ENCODE assay signal across 21 cellular contexts in the genomic region with DNA sequence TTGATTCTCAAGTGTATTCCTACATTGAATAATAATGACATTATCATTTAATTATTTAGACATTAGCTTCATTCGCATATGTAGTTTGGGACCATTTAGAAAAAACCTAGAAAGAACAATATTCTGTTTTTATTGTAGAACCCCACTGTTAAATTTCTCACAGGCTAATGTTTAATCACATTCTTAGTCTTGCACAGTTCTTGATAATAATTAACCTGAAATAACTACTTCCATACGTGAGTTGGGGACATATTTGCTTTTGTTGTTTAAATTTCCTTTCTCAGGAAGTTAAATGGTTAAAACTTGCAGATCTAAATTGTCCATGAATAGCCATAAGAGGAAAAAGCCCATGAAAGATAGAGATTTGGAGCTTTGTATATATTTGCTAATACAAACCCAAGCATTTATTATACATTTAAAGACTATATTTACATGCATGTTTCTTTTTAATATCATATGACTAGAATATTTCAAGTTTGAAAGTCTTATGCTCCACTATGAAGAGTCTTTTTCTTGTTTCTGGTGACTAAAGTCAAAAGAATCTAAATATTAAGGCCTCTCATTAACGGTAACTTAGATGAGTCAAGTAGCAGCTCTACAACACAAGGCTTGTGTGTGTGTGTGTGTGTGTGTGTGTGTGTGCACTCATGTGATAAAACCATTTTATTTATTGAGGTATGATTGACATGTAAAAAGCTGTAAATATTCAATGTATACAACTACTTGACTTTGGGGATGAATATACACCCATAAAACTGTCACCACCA.
DNase-seq lines count a peak whose midpoint lies in the region; ATAC-seq, FAIRE-seq and TF ChIP-seq lines count a peak whose summit lies in the region.
"Had no signal": no experiment of that assay in that cellular context is flagged by ENCODE, and none has a peak within 500 bp of the region (broad histone marks: within the 10 kb centered on the region; RNA-seq: fewer than 3 reads in every experiment).

No MANE protein-coding gene starts in this region.

- H3K4me1 ChIP-seq in HepG2 (ENCODE audit: insufficient read depth, low read length), result no peaks in the 10 kb centered on the region
- H3K4me1 ChIP-seq in CD8-positive, alpha-beta T cell (ENCODE audit: insufficient read depth, low read length), result no peaks in the 10 kb centered on the region
- H3K4me1 ChIP-seq: BE2C had no signal

- intact Hi-C loops in HepG2 (cut with micrococcal nuclease; ENCODE audit: unreplicated experiment), result no loop called here
- intact Hi-C loops in CD8-positive, alpha-beta T cell (cut with DNase I, micrococcal nuclease), result no loop called here

- TF ChIP-seq EP300 in HepG2 (IDR thresholded peaks at IDR 0.05; ENCODE audit: low read depth in 2 of 2, low read length in 2 of 2) (no peak), HepG2 (CRISPR knock-in tag; IDR thresholded peaks at IDR 0.05; ENCODE audit: borderline replicate concordance) (no peak)

- no peak overlapping the region for H3K9ac ChIP-seq in HepG2 (ENCODE audit: insufficient read depth, low read depth, low read length)
- H3K9ac ChIP-seq: SK-N-SH had no signal

- H3K4me3 ChIP-seq in HepG2 (replicated peaks in 1 of 3; ENCODE audit: insufficient read depth in 1 of 3, low read depth in 2 of 3, low read length in 3 of 3), result no peak overlapping the region
- no peak overlapping the region for H3K4me3 ChIP-seq in CD8-positive, alpha-beta T cell (ENCODE audit: low read depth, low read length)
- H3K4me3 ChIP-seq: K562 had no signal

- no peak overlapping the region for H3K27ac ChIP-seq in HepG2 (ENCODE audit: extremely low read length, insufficient read depth, low read length)
- H3K27ac ChIP-seq in CD8-positive, alpha-beta T cell (ENCODE audit: low read depth, low read length), result no peak overlapping the region

- no peak for FAIRE-seq in HepG2 (lab: Jason Lieb, UNC)
- FAIRE-seq: K562 had no signal

- 44% methylated on average over 3 of the region's 3 CpGs for WGBS in HepG2 (ENCODE audit: low lambda C conversion rate)

- CTCF ChIA-PET in HepG2 (lab: Yijun Ruan, JAX; ENCODE audit: low intra/inter-chr PET ratio, low total read pairs), result no interaction called here
- CTCF ChIA-PET in CD8-positive, alpha-beta T cell (lab: Charles Lee), result no interaction called here

- H3K9me3 ChIP-seq in HepG2 (ENCODE audit: low read length), result peaks cover 61% of the 10 kb centered on the region
- H3K9me3 ChIP-seq in CD8-positive, alpha-beta T cell (ENCODE audit: low read length), result no peaks in the 10 kb centered on the region
- H3K9me3 ChIP-seq: BE2C, SK-N-SH had no signal

- no peaks in the 10 kb centered on the region for H4K20me1 ChIP-seq in HepG2 (ENCODE audit: insufficient read depth, low read length)

- no peak for TF ChIP-seq RAD21 in HepG2 (CRISPR knock-in tag; IDR thresholded peaks at IDR 0.05)

- BruUV-seq in HepG2 (replicated peaks; lab: Mats Ljungman, UMichigan), result no TSS peak

- H2AFZ ChIP-seq in HepG2 (ENCODE audit: low read length), result no peak overlapping the region

- in situ Hi-C loops in HepG2 (cut with HindIII; ENCODE audit: extremely low pct_ligation_motif_present, low pct_unique_long_range_greater_than_20kb), result no loop called here

- TF ChIP-seq CTCF in HepG2 (CRISPR knock-in tag; IDR thresholded peaks at IDR 0.05), result no peak
- no peak for TF ChIP-seq CTCF in CD8-positive, alpha-beta T cell (IDR thresholded peaks at IDR 0.05)

- H3K4me1 Mint-ChIP-seq in CD8-positive, alpha-beta T cell (ENCODE audit: low read depth), result no peaks in the 10 kb centered on the region
- H3K4me1 Mint-ChIP-seq: CD14-positive monocyte had no signal

- DNase-seq in M059J (ENCODE audit: low read depth) (peak; percentile 49), foreskin melanocyte (peak; percentile 25), HepG2 (ENCODE audit: low spot score) (no peak), SW 1271 (lab: John Stamatoyannopoulos, UW) (no peak)
- DNase-seq in CD8-positive, alpha-beta T cell, result no peak
- DNase-seq: BE2C, DMS53, HCEC 1CT, Kasumi-1, MV-4-11, NCI-H1105, NCI-H1436 treated with DMSO at 0.1 percent for 48 hours, NCI-H187 treated with DMSO at 0.1 percent for 48 hours, NCI-H2107, NCI-H524, NCI-H774, SK-N-SH had no signal

- no peaks in the 10 kb centered on the region for H3K36me3 ChIP-seq in HepG2 (replicated peaks in 1 of 2; ENCODE audit: control insufficient read depth in 1 of 2, insufficient read depth in 2 of 2, low read length in 2 of 2)
- H3K36me3 ChIP-seq in CD8-positive, alpha-beta T cell (ENCODE audit: insufficient read depth, low read length), result no peaks in the 10 kb centered on the region
- H3K36me3 ChIP-seq: BE2C had no signal

- H3K27ac Mint-ChIP-seq in CD8-positive, alpha-beta T cell, result no peak overlapping the region
- H3K27ac Mint-ChIP-seq: CD14-positive monocyte had no signal

- no peaks in the 10 kb centered on the region for H3K36me3 Mint-ChIP-seq in CD8-positive, alpha-beta T cell
- H3K36me3 Mint-ChIP-seq: CD14-positive monocyte had no signal

- no peak overlapping the region for H3K4me2 ChIP-seq in HepG2 (ENCODE audit: low read depth, low read length)
- H3K4me2 ChIP-seq: SK-N-SH had no signal

- no peak for TF ChIP-seq POLR2A in HepG2 (IDR thresholded peaks at IDR 0.05; ENCODE audit: insufficient read depth in 1 of 2, low read depth in 2 of 2, low read length in 2 of 2)

- H3K27me3 ChIP-seq in HepG2 (ENCODE audit: control insufficient read depth in 1 of 2, insufficient read depth in 2 of 2, low read length in 2 of 2), result no peaks in the 10 kb centered on the region
- H3K27me3 ChIP-seq in CD8-positive, alpha-beta T cell (ENCODE audit: insufficient read depth, low read length), result no peaks in the 10 kb centered on the region
- H3K27me3 ChIP-seq: BE2C had no signal

- ATAC-seq in HepG2, result no peak
- no peak for ATAC-seq in GM21515 (IDR thresholded peaks at IDR 0.05; ENCODE audit: unreplicated experiment)
- no peak for ATAC-seq in CD8-positive, alpha-beta T cell
- ATAC-seq in HG02885 (IDR thresholded peaks at IDR 0.05; ENCODE audit: poor library complexity, unreplicated experiment), result no peak
- ATAC-seq: K562 had no signal

- peaks cover 13% of the 10 kb centered on the region for H3K9me3 Mint-ChIP-seq in CD8-positive, alpha-beta T cell

- no peaks in the 10 kb centered on the region for H3K79me2 ChIP-seq in HepG2 (ENCODE audit: insufficient read depth, low read length)

- H3K27me3 Mint-ChIP-seq in CD8-positive, alpha-beta T cell (ENCODE audit: low read depth), result no peaks in the 10 kb centered on the region

- H3K4me3 Mint-ChIP-seq in CD8-positive, alpha-beta T cell, result no peak overlapping the region
- H3K4me3 Mint-ChIP-seq: CD14-positive monocyte had no signal

- POLR2A ChIA-PET in HepG2 (lab: Yijun Ruan, JAX), result no interaction called here
- POLR2A ChIA-PET in CD8-positive, alpha-beta T cell (lab: Charles Lee), result interaction anchor here (0.7 kb wide), 1 partner anchor 307 kb away, joined by 3 read pairs; no protein-coding TSS in a partner anchor

TF ChIP-seq in HepG2, 621 proteins besides CTCF, POLR2A, EP300 and RAD21:
- TF ChIP-seq ZNF652 (CRISPR knock-in tag; IDR thresholded peaks at IDR 0.05; ENCODE audit: borderline replicate concordance, low read depth) (0 out of 2 replicates have a peak, but pooled peaks have one; percentile 20), ZNF496 (CRISPR knock-in tag; IDR thresholded peaks at IDR 0.05; ENCODE audit: insufficient replicate concordance) (no peak)

Comparison
In these comparisons a context has a peak if more than half of its experiments do, and no peak if none do; other contexts are left out.
1. DNase-seq: peak in M059J (single experiment) and foreskin melanocyte (single experiment); none in HepG2 (single experiment), SW 1271 (0 of 2) and CD8-positive, alpha-beta T cell (0 of 7).